In genomic region chr11:27605422-27605821, GRCh38 we compare ENCODE assay signal across 33 cellular contexts.
"Had no signal": no experiment of that assay in that cellular context is flagged by ENCODE, and none has a peak within 500 bp of the region (broad histone marks: within the 10 kb centered on the region; RNA-seq: fewer than 3 reads in every experiment).

No MANE protein-coding gene starts in this region.

- H3K4me3 Mint-ChIP-seq: activated B cell treated with CpG ODN at 0.5 μM for 24 hours; activated CD4-positive, alpha-beta memory T cell treated with anti-CD3 and anti-CD28 coated beads for 36 hours; activated CD4-positive, alpha-beta T cell treated with anti-CD3 and anti-CD28 coated beads, Interleukin-2, amount 10 ng/mL, durations not matched to agents 24 days and 14 days; activated CD8-positive, alpha-beta T cell treated with anti-CD3 and anti-CD28 coated beads for 36 hours; activated naive CD4-positive, alpha-beta T cell treated with anti-CD3 and anti-CD28 coated beads for 36 hours; activated naive CD8-positive, alpha-beta T cell treated with anti-CD3 and anti-CD28 coated beads for 36 hours; activated T-cell treated with anti-CD3 and anti-CD28 coated beads, Interleukin-2, amount 50 U/mL, for 4 hours; activated T-cell treated with anti-CD3 and anti-CD28 coated beads, Interleukin-2, amount 50 U/mL, for 72 hours; activated T-helper 1 cell treated with anti-CD3 and anti-CD28 coated beads, Interleukin-12 subunit alpha, Interleukin-12 subunit beta, Interleukin-2, Interleukin-4 antibody, amounts not matched to agents 30 ng/mL and 10 ng/mL and 1 ng/mL, durations not matched to agents 14 hours and 24 hours and 36 hours; activated T-helper 17 cell treated with anti-CD3 and anti-CD28 coated beads, Interleukin-2, amount 50 U/mL, for 72 hours; T-helper 1 cell treated with Interleukin-12 subunit alpha and Interleukin-12 subunit beta and Interleukin-4 antibody, amounts not matched to agents 30 μg/mL and 1 μg/mL, for 36 hours; T-helper 2 cell treated with Interferon-gamma antibody and Interleukin-4, amounts not matched to agents 5 μg/mL and 100 μg/mL, for 36 hours had no signal

- H3K27ac Mint-ChIP-seq: activated B cell treated with CpG ODN at 0.5 μM for 24 hours; activated CD4-positive, alpha-beta memory T cell treated with anti-CD3 and anti-CD28 coated beads for 36 hours; activated CD4-positive, alpha-beta T cell treated with anti-CD3 and anti-CD28 coated beads, Interleukin-2, amount 10 ng/mL, durations not matched to agents 24 days and 14 days; activated CD8-positive, alpha-beta T cell treated with anti-CD3 and anti-CD28 coated beads for 36 hours; activated naive CD4-positive, alpha-beta T cell treated with anti-CD3 and anti-CD28 coated beads for 36 hours; activated naive CD4-positive, alpha-beta T cell treated with anti-CD3 and anti-CD28 coated beads, Interleukin-2, amount 50 U/mL, for 72 hours; activated naive CD8-positive, alpha-beta T cell treated with anti-CD3 and anti-CD28 coated beads for 36 hours; activated T-cell treated with anti-CD3 and anti-CD28 coated beads, Interleukin-2, amount 50 U/mL, for 72 hours; activated T-helper 1 cell treated with anti-CD3 and anti-CD28 coated beads, Interleukin-12 subunit alpha, Interleukin-12 subunit beta, Interleukin-2, Interleukin-4 antibody, amounts not matched to agents 30 ng/mL and 10 ng/mL and 1 ng/mL, durations not matched to agents 14 hours and 24 hours and 36 hours; activated T-helper 17 cell treated with anti-CD3 and anti-CD28 coated beads, Interleukin-2, amount 50 U/mL, for 72 hours; T-helper 1 cell treated with Interleukin-12 subunit alpha and Interleukin-12 subunit beta and Interleukin-4 antibody, amounts not matched to agents 30 μg/mL and 1 μg/mL, for 36 hours; T-helper 2 cell treated with Interferon-gamma antibody and Interleukin-4, amounts not matched to agents 5 μg/mL and 100 μg/mL, for 36 hours had no signal

- H3K9me3 Mint-ChIP-seq: activated B cell treated with CpG ODN at 0.5 μM for 24 hours; activated CD4-positive, alpha-beta memory T cell treated with anti-CD3 and anti-CD28 coated beads for 36 hours; activated CD4-positive, alpha-beta T cell treated with anti-CD3 and anti-CD28 coated beads, Interleukin-2, amount 10 ng/mL, durations not matched to agents 24 days and 14 days; activated CD8-positive, alpha-beta T cell treated with anti-CD3 and anti-CD28 coated beads for 36 hours; activated naive CD4-positive, alpha-beta T cell treated with anti-CD3 and anti-CD28 coated beads for 36 hours; activated naive CD4-positive, alpha-beta T cell treated with anti-CD3 and anti-CD28 coated beads, Interleukin-2, amount 50 U/mL, for 72 hours; activated naive CD8-positive, alpha-beta T cell treated with anti-CD3 and anti-CD28 coated beads for 36 hours; activated T-cell treated with anti-CD3 and anti-CD28 coated beads, Interleukin-2, amount 50 U/mL, for 4 hours; activated T-cell treated with anti-CD3 and anti-CD28 coated beads, Interleukin-2, amount 50 U/mL, for 72 hours; activated T-helper 1 cell treated with anti-CD3 and anti-CD28 coated beads, Interleukin-12 subunit alpha, Interleukin-12 subunit beta, Interleukin-2, Interleukin-4 antibody, amounts not matched to agents 30 ng/mL and 10 ng/mL and 1 ng/mL, durations not matched to agents 14 hours and 24 hours and 36 hours; T-helper 1 cell treated with Interleukin-12 subunit alpha and Interleukin-12 subunit beta and Interleukin-4 antibody, amounts not matched to agents 30 μg/mL and 1 μg/mL, for 36 hours; T-helper 2 cell treated with Interferon-gamma antibody and Interleukin-4, amounts not matched to agents 5 μg/mL and 100 μg/mL, for 36 hours had no signal

- DNase-seq: activated B cell treated with CpG ODN at 0.5 μM for 24 hours; activated CD4-positive, alpha-beta memory T cell treated with anti-CD3 and anti-CD28 coated beads for 36 hours; activated CD4-positive, alpha-beta T cell treated with anti-CD3 and anti-CD28 coated beads for 4 hours; activated CD4-positive, alpha-beta T cell treated with anti-CD3 and anti-CD28 coated beads, Interleukin-2, amount 10 ng/mL, durations not matched to agents 24 days and 14 days; activated CD4-positive, alpha-beta T cell treated with anti-CD3 and anti-CD28 coated beads, Interleukin-2, amount 50 U/mL, for 1 hour; activated CD4-positive, alpha-beta T cell treated with anti-CD3 and anti-CD28 coated beads, Interleukin-2, amount 50 U/mL, for 4 hours; activated CD4-positive, CD25-positive, alpha-beta regulatory T cell treated with anti-CD3 and anti-CD28 coated beads, Interleukin-2, amount 50 U/mL, for 72 hours; activated CD8-positive, alpha-beta memory T cell treated with anti-CD3 and anti-CD28 coated beads, Interleukin-2, amount 50 U/mL, for 4 hours; activated CD8-positive, alpha-beta T cell treated with anti-CD3 and anti-CD28 coated beads for 36 hours; activated effector memory CD4-positive, alpha-beta T cell treated with anti-CD3 and anti-CD28 coated beads, Interleukin-2, amount 50 U/mL, for 16 hours; activated gamma-delta T cell treated with Interleukin-2 at 50 U/mL for 16 hours; activated naive CD4-positive, alpha-beta T cell; activated naive CD4-positive, alpha-beta T cell treated with anti-CD3 and anti-CD28 coated beads for 36 hours; activated naive CD4-positive, alpha-beta T cell treated with anti-CD3 and anti-CD28 coated beads, Interleukin-2, amount 50 U/mL, for 16 hours; activated naive CD8-positive, alpha-beta T cell treated with anti-CD3 and anti-CD28 coated beads for 36 hours; activated T-cell treated with anti-CD3 and anti-CD28 coated beads for 4 hours; activated T-cell treated with anti-CD3 and anti-CD28 coated beads, Interleukin-2, amount 50 U/mL, for 1 hour; activated T-cell treated with anti-CD3 and anti-CD28 coated beads, Interleukin-2, amount 50 U/mL, for 4 hours; activated T-cell treated with anti-CD3 and anti-CD28 coated beads, Interleukin-2, amount 50 U/mL, for 72 hours; adrenal gland; amniotic stem cell; aorta; body of pancreas; brain microvascular endothelial cell; central memory CD4-positive, alpha-beta T cell; T-helper 1 cell; T-helper 2 cell; T-helper 9 cell had no signal

- H3K4me1 Mint-ChIP-seq: activated B cell treated with CpG ODN at 0.5 μM for 24 hours; activated CD4-positive, alpha-beta T cell treated with anti-CD3 and anti-CD28 coated beads, Interleukin-2, amount 10 ng/mL, durations not matched to agents 24 days and 14 days; activated naive CD8-positive, alpha-beta T cell treated with anti-CD3 and anti-CD28 coated beads for 36 hours; activated T-helper 17 cell treated with anti-CD3 and anti-CD28 coated beads, Interleukin-2, amount 50 U/mL, for 72 hours had no signal

- H3K36me3 Mint-ChIP-seq: activated CD4-positive, alpha-beta memory T cell treated with anti-CD3 and anti-CD28 coated beads for 36 hours; activated naive CD4-positive, alpha-beta T cell treated with anti-CD3 and anti-CD28 coated beads, Interleukin-2, amount 50 U/mL, for 72 hours; activated naive CD8-positive, alpha-beta T cell treated with anti-CD3 and anti-CD28 coated beads for 36 hours had no signal

- ATAC-seq: activated CD8-positive, alpha-beta T cell treated with anti-CD3 and anti-CD28 coated beads for 36 hours; activated naive CD4-positive, alpha-beta T cell treated with anti-CD3 and anti-CD28 coated beads, Interleukin-2, amount 50 U/mL, for 72 hours; activated T-cell treated with anti-CD3 and anti-CD28 coated beads, Interleukin-2, amount 50 U/mL, for 4 hours; activated T-cell treated with anti-CD3 and anti-CD28 coated beads, Interleukin-2, amount 50 U/mL, for 72 hours; activated T-helper 17 cell treated with anti-CD3 and anti-CD28 coated beads, Interleukin-2, amount 50 U/mL, for 72 hours; body of pancreas had no signal

- H3K27me3 Mint-ChIP-seq: activated B cell treated with CpG ODN at 0.5 μM for 24 hours; activated CD4-positive, alpha-beta memory T cell treated with anti-CD3 and anti-CD28 coated beads for 36 hours; activated CD4-positive, alpha-beta T cell treated with anti-CD3 and anti-CD28 coated beads, Interleukin-2, amount 10 ng/mL, durations not matched to agents 24 days and 14 days; activated CD8-positive, alpha-beta T cell treated with anti-CD3 and anti-CD28 coated beads for 36 hours; activated naive CD8-positive, alpha-beta T cell treated with anti-CD3 and anti-CD28 coated beads for 36 hours; activated T-helper 17 cell treated with anti-CD3 and anti-CD28 coated beads, Interleukin-2, amount 50 U/mL, for 72 hours had no signal
